1 cellular context compared by ENCODE assay signal in the genomic region with DNA sequence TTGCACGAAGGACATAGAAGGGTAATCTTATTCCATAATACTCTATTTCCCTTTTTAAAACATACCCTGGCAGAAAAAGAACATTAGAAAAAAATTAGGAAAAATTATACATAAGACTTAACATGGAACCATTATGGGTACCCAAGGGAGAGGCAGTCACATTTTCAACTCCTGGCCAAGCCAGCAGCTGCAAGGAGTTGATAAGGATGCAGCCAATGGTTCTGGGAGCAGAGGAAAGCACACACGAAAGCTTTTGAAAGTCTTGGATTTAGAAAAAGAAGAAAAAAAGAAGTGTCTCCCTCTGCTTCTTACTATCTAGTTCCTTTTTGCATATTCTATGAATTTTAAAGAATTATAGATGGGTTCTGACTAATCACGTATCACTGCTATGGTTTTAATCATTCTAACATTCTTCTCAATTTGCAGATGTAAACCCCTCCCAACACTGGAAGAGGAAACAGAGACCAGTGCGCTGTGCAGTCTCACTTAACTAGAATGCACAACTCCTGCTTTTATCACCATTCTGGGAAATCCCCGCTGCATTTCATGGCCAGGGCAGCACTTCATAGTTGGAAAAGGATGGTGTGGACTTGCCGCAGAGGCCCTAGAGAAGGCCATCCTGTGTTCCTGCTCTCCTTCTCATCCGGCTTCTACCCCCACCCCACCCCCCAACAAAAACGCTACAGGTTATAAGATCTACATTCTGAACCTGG.
A peak's percentile ranks its signal among the peaks of the same experiment; 100 is the strongest.
TF ChIP-seq lines count a peak whose summit lies in the region.

No MANE protein-coding gene starts in this region.

TF ChIP-seq in K562, 482 proteins besides CTCF, POLR2A, EP300 and RAD21 (continued from another document and continues in another):
- TF ChIP-seq MGA (IDR thresholded peaks at IDR 0.05) (no peak), SRSF1 (IDR thresholded peaks at IDR 0.05; ENCODE audit: low read depth, low read length) (no peak), CLOCK (CRISPR knock-in tag; IDR thresholded peaks at IDR 0.05; ENCODE audit: borderline replicate concordance) (no peak), BRF2 (IDR thresholded peaks at IDR 0.05; ENCODE audit: borderline replicate concordance, insufficient read depth, insufficient read length) (no peak), ESRRA (IDR thresholded peaks at IDR 0.05; ENCODE audit: borderline replicate concordance, low read depth) (no peak), BRF1 (IDR thresholded peaks at IDR 0.05; ENCODE audit: borderline replicate concordance, extremely low read depth, insufficient read length) (no peak), STAG1 (CRISPR knock-in tag; IDR thresholded peaks at IDR 0.05; ENCODE audit: borderline replicate concordance) (no peak), ZFP1 (CRISPR knock-in tag; IDR thresholded peaks at IDR 0.05) (no peak), ZNF785 (CRISPR knock-in tag; IDR thresholded peaks at IDR 0.05) (no peak), LCOR (CRISPR knock-in tag; IDR thresholded peaks at IDR 0.05) (no peak), U2AF1 (optimal IDR thresholded peaks at IDR 0.05; ENCODE audit: low read depth, low read length) (no peak), ZNF232 (CRISPR knock-in tag; IDR thresholded peaks at IDR 0.05) (no peak), RBM22 (IDR thresholded peaks at IDR 0.05; ENCODE audit: low read depth, low read length, poor library complexity, severe bottlenecking) (no peak), RAD51 (IDR thresholded peaks at IDR 0.05; ENCODE audit: borderline replicate concordance, low read depth) (no peak), NONO (IDR thresholded peaks at IDR 0.05; ENCODE audit: low read depth in 2 of 2, low read length in 1 of 2) (0 out of 4 replicates have a peak, but pooled peaks of 1 of the 2 experiments have one; percentile 10), MLLT1 (IDR thresholded peaks at IDR 0.05) (no peak), PHF21A (IDR thresholded peaks at IDR 0.05; ENCODE audit: borderline replicate concordance, low read depth) (no peak), SIRT6 (IDR thresholded peaks at IDR 0.05; ENCODE audit: low read depth, low read length) (no peak), ZC3H8 (IDR thresholded peaks at IDR 0.05) (no peak), RBFOX2 (IDR thresholded peaks at IDR 0.05; ENCODE audit: low read depth, low read length) (no peak), FOXO4 (CRISPR knock-in tag; IDR thresholded peaks at IDR 0.05) (no peak), HCFC1 (IDR thresholded peaks at IDR 0.05; ENCODE audit: low read depth, low read length) (no peak), KDM1A (IDR thresholded peaks at IDR 0.05) (peak; percentile 60 to 72), XRCC5 (IDR thresholded peaks at IDR 0.05; ENCODE audit: low read depth, low read length) (no peak), BDP1 (IDR thresholded peaks at IDR 0.05; ENCODE audit: insufficient read depth, insufficient read length) (no peak), ZNF445 (CRISPR knock-in tag; IDR thresholded peaks at IDR 0.05; ENCODE audit: low read depth) (no peak), SNIP1 (IDR thresholded peaks at IDR 0.05; ENCODE audit: low read depth) (no peak), GABPA (tag; conservative IDR thresholded peaks at IDR 0.05; ENCODE audit: low read depth) (no peak)
- TF ChIP-seq, protein P1, sequence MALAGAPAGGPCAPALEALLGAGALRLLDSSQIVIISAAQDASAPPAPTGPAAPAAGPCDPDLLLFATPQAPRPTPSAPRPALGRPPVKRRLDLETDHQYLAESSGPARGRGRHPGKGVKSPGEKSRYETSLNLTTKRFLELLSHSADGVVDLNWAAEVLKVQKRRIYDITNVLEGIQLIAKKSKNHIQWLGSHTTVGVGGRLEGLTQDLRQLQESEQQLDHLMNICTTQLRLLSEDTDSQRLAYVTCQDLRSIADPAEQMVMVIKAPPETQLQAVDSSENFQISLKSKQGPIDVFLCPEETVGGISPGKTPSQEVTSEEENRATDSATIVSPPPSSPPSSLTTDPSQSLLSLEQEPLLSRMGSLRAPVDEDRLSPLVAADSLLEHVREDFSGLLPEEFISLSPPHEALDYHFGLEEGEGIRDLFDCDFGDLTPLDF (CRISPR knock-in tag; IDR thresholded peaks at IDR 0.05) = no peak
- TF ChIP-seq, protein P2, sequence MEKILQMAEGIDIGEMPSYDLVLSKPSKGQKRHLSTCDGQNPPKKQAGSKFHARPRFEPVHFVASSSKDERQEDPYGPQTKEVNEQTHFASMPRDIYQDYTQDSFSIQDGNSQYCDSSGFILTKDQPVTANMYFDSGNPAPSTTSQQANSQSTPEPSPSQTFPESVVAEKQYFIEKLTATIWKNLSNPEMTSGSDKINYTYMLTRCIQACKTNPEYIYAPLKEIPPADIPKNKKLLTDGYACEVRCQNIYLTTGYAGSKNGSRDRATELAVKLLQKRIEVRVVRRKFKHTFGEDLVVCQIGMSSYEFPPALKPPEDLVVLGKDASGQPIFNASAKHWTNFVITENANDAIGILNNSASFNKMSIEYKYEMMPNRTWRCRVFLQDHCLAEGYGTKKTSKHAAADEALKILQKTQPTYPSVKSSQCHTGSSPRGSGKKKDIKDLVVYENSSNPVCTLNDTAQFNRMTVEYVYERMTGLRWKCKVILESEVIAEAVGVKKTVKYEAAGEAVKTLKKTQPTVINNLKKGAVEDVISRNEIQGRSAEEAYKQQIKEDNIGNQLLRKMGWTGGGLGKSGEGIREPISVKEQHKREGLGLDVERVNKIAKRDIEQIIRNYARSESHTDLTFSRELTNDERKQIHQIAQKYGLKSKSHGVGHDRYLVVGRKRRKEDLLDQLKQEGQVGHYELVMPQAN (IDR thresholded peaks at IDR 0.05; ENCODE audit: borderline replicate concordance) = no peak
